ENCODE assay signal across 28 cellular contexts in genomic region chr16:31077024-31077423, GRCh38.
"Had no signal": no experiment of that assay in that cellular context is flagged by ENCODE, and none has a peak within 500 bp of the region (broad histone marks: within the 10 kb centered on the region; RNA-seq: fewer than 3 reads in every experiment).

No MANE protein-coding gene starts in this region.

- H3K9me3 Mint-ChIP-seq: mesothelial cell of epicardium; naive B cell; natural killer cell treated with Interleukin-12 subunit alpha and Interleukin-12 subunit beta and Interleukin-15 and Interleukin-18, amount 100 ng/mL, for 72 hours; neural crest cell; stimulated activated naive CD8-positive, alpha-beta T cell treated with anti-CD3 and anti-CD28 coated beads, Interleukin-15, amount 100 ng/mL, for 72 hours had no signal

- H3K4me3 ChIP-seq: coronary artery, esophagus muscularis mucosa, gastroesophageal sphincter, heart right ventricle, left lung, mucosa of descending colon, psoas muscle, skin epidermis, spleen, thyroid gland, vagina had no signal

- H3K27ac ChIP-seq: coronary artery, esophagus muscularis mucosa, foreskin keratinocyte, gastroesophageal sphincter, heart right ventricle, left lung, psoas muscle, skin epidermis, spleen, thyroid gland, vagina had no signal

- H3K4me3 Mint-ChIP-seq: natural killer cell treated with Interleukin-12 subunit alpha and Interleukin-12 subunit beta and Interleukin-15 and Interleukin-18, amount 100 ng/mL, for 72 hours; stimulated activated naive CD8-positive, alpha-beta T cell treated with anti-CD3 and anti-CD28 coated beads, Interleukin-15, amount 100 ng/mL, for 72 hours had no signal

- H3K27me3 Mint-ChIP-seq: naive B cell; natural killer cell treated with Interleukin-12 subunit alpha and Interleukin-12 subunit beta and Interleukin-15 and Interleukin-18, amount 100 ng/mL, for 72 hours; stimulated activated naive CD8-positive, alpha-beta T cell treated with anti-CD3 and anti-CD28 coated beads, Interleukin-15, amount 100 ng/mL, for 72 hours had no signal

- H3K4me1 ChIP-seq: foreskin keratinocyte had no signal

- FAIRE-seq: endothelial cell of umbilical vein, islet of Langerhans had no signal

- H3K9me3 ChIP-seq: esophagus muscularis mucosa, gastroesophageal sphincter, heart right ventricle, left lung, mucosa of descending colon, psoas muscle, spleen, thyroid gland, vagina had no signal

- H3K27ac Mint-ChIP-seq: mesothelial cell of epicardium had no signal

- ATAC-seq: foreskin keratinocyte; gastroesophageal sphincter; heart right ventricle; left cardiac atrium; left lung; mucosa of descending colon; natural killer cell treated with Interleukin-12 subunit alpha and Interleukin-12 subunit beta and Interleukin-15 and Interleukin-18, amount 100 ng/mL, for 72 hours; psoas muscle; right cardiac atrium; stimulated activated naive CD8-positive, alpha-beta T cell treated with anti-CD3 and anti-CD28 coated beads, Interleukin-15, amount 100 ng/mL, for 72 hours had no signal

- H3K27me3 ChIP-seq: esophagus muscularis mucosa, foreskin keratinocyte, gastroesophageal sphincter, heart right ventricle, left lung, spleen, thyroid gland, vagina had no signal

- DNase-seq: dermis blood vessel endothelial cell; effector memory CD4-positive, alpha-beta T cell; foreskin keratinocyte; heart right ventricle; hippocampal formation; left cardiac atrium; mesenchymal stem cell; mucosa of descending colon; naive B cell; psoas muscle; spleen; stimulated activated CD4-positive, alpha-beta T cell treated with anti-CD3 and anti-CD28 coated beads, Interleukin-4, amount 100 ng/mL, for 4 hours; stimulated activated naive CD4-positive, alpha-beta T cell; stimulated activated naive CD8-positive, alpha-beta T cell treated with anti-CD3 and anti-CD28 coated beads, Interleukin-15, amount 100 ng/mL, for 72 hours; thyroid gland; trophoblast cell had no signal
